1 cellular context compared by ENCODE assay signal in genomic region chr14:68561531-68562007, GRCh38.
A peak's percentile ranks its signal among the peaks of the same experiment; 100 is the strongest.
TF ChIP-seq lines count a peak whose summit lies in the region.

No MANE protein-coding gene starts in this region.

TF ChIP-seq in HepG2, 621 proteins besides CTCF, POLR2A, EP300 and RAD21 (continued from another document and continues in another):
- no peak for TF ChIP-seq AKNA (CRISPR knock-in tag; IDR thresholded peaks at IDR 0.05; ENCODE audit: borderline replicate concordance)
- no peak for TF ChIP-seq SRSF9 (IDR thresholded peaks at IDR 0.05; ENCODE audit: borderline replicate concordance, insufficient read depth, low read depth, low read length, poor library complexity, severe bottlenecking)
- peak; percentile 40; the same call in 1 of the 2 replicates for TF ChIP-seq ETV5 (CRISPR knock-in tag; IDR thresholded peaks at IDR 0.05; ENCODE audit: borderline replicate concordance)
- no peak for TF ChIP-seq SETDB1 (CRISPR knock-in tag; IDR thresholded peaks at IDR 0.05; ENCODE audit: borderline replicate concordance)
- TF ChIP-seq MEF2D (CRISPR knock-in tag; IDR thresholded peaks at IDR 0.05): peak; percentile 61; the same call in 1 of the 2 replicates
- TF ChIP-seq HMGXB4 (CRISPR knock-in tag; IDR thresholded peaks at IDR 0.05; ENCODE audit: borderline replicate concordance in 1 of 2, low read depth in 1 of 2): no peak
- peak; percentile 33; the same call in 1 of the 2 replicates for TF ChIP-seq HDAC2 (CRISPR knock-in tag; IDR thresholded peaks at IDR 0.05)
- no peak for TF ChIP-seq ZNF180 (CRISPR knock-in tag; IDR thresholded peaks at IDR 0.05; ENCODE audit: borderline replicate concordance, low read depth)
- TF ChIP-seq RARA (CRISPR knock-in tag; IDR thresholded peaks at IDR 0.05): no peak
- no peak for TF ChIP-seq AHDC1 (CRISPR knock-in tag; IDR thresholded peaks at IDR 0.05; ENCODE audit: borderline replicate concordance)
- no peak for TF ChIP-seq FOXM1 (CRISPR knock-in tag; IDR thresholded peaks at IDR 0.05)
- TF ChIP-seq GRHL1 (CRISPR knock-in tag; conservative IDR thresholded peaks at IDR 0.05): no peak
- TF ChIP-seq ZHX1 (CRISPR knock-in tag; IDR thresholded peaks at IDR 0.05; ENCODE audit: low read depth): 0 out of 2 replicates have a peak, but pooled peaks have one; percentile 28
- TF ChIP-seq CBX1 (IDR thresholded peaks at IDR 0.05; ENCODE audit: low read depth): no peak
- no peak for TF ChIP-seq TRIM22 (IDR thresholded peaks at IDR 0.05)
- TF ChIP-seq ELF3 (CRISPR knock-in tag; IDR thresholded peaks at IDR 0.05): 0 out of 2 replicates have a peak, but pooled peaks have one; percentile 42
- no peak for TF ChIP-seq MATR3 (CRISPR knock-in tag; IDR thresholded peaks at IDR 0.05)
- TF ChIP-seq SPEN (CRISPR knock-in tag; IDR thresholded peaks at IDR 0.05; ENCODE audit: low read depth): no peak
- TF ChIP-seq ATF2 (CRISPR knock-in tag; IDR thresholded peaks at IDR 0.05): peak; percentile 95
- no peak for TF ChIP-seq GMEB1 (CRISPR knock-in tag; IDR thresholded peaks at IDR 0.05; ENCODE audit: borderline replicate concordance)
- 0 out of 2 replicates have a peak, but pooled peaks have one; percentile 41 for TF ChIP-seq MIER2 (CRISPR knock-in tag; IDR thresholded peaks at IDR 0.05)
- TF ChIP-seq ZIK1 (CRISPR knock-in tag; IDR thresholded peaks at IDR 0.05; ENCODE audit: borderline replicate concordance, low read depth): 0 out of 2 replicates have a peak, but pooled peaks have one; percentile 32
- no peak for TF ChIP-seq ZNF136 (CRISPR knock-in tag; IDR thresholded peaks at IDR 0.05; ENCODE audit: low read depth)
- no peak for TF ChIP-seq DNMT1 (CRISPR knock-in tag; IDR thresholded peaks at IDR 0.05)
- no peak for TF ChIP-seq FOXJ3 (CRISPR knock-in tag; IDR thresholded peaks at IDR 0.05; ENCODE audit: borderline replicate concordance)
- TF ChIP-seq ZNF274 (CRISPR knock-in tag; IDR thresholded peaks at IDR 0.05): no peak
- 0 out of 2 replicates have a peak, but pooled peaks have one; percentile 20 for TF ChIP-seq POGZ (CRISPR knock-in tag; IDR thresholded peaks at IDR 0.05)
- no peak for TF ChIP-seq GZF1 (CRISPR knock-in tag; IDR thresholded peaks at IDR 0.05)
- peak; percentile 64; the same call in 1 of the 2 replicates for TF ChIP-seq RXRB (CRISPR knock-in tag; IDR thresholded peaks at IDR 0.05; ENCODE audit: borderline replicate concordance)
- no peak for TF ChIP-seq ZGPAT (CRISPR knock-in tag; IDR thresholded peaks at IDR 0.05)
- TF ChIP-seq POLR2G (IDR thresholded peaks at IDR 0.05; ENCODE audit: low read depth, low read length): peak; percentile 54
